In the genomic region with DNA sequence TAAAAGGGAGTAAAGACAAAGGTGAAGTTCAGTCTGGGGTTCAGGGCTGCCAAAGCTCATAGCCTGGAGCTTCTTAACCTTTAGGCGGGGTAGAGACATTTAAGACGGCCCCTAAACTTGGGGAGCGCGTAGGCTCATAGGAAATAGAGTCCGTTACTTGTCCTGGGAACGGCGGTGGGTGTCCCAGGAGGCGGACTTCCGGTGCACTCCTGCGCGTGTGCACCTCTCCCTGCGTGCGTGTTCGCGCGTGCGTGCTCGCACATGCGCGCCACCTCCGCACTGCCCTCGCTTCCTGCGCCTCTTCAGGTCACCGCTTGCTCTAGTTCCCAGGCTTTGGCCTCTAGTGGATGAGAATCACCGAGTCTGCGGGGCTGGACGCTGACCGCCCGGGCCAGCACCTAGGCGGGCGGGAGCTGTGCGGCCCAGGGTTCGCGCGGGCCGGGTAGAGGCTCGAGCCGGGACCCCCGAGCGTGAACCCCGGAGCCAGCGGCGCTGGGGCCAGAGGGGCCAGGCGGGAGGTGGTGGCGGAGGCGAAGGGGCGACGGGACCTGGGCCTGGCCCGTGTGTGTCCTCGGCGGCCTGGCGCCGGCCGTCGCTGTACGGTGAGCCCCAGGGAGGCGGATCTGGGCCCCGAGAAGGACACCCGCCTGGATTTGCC, we compare ENCODE assay signal across 8 cellular contexts. TPM values are rescaled to one million over a fixed set of nuclear protein-coding genes. Genes with fewer than 3 reads are reported as not detected.
DNase-seq lines count a peak whose midpoint lies in the region; ATAC-seq, FAIRE-seq and TF ChIP-seq lines count a peak whose summit lies in the region.
"Not testable (repeated sequence)": the region's sequence is repeated elsewhere in the genome, so short reads cannot be mapped to it uniquely, and the experiment has no call there.

No MANE protein-coding gene starts in this region.

- ATAC-seq in GM18873 (IDR thresholded peaks at IDR 0.05; ENCODE audit: low FRiP score, unreplicated experiment), result peak; percentile 97
- peak; percentile 100 for ATAC-seq in HG03135 (IDR thresholded peaks at IDR 0.05; ENCODE audit: unreplicated experiment)
- ATAC-seq in WTC11, result peak; percentile 99

- DNase-seq in AG08396 (ENCODE audit: low spot score), result peak; percentile 80
- peak; percentile 77 for DNase-seq in NCI-H226
- DNase-seq in WTC11 (ENCODE audit: low spot score), result peak; percentile 83
- peak; percentile 63 for DNase-seq in bronchial epithelial cell (ENCODE audit: low read depth)
- DNase-seq in iPS-NIHi7 (ENCODE audit: extremely low spot score), result peak; percentile 75

- H3K36me3 ChIP-seq in bronchial epithelial cell (ENCODE audit: control insufficient read depth, insufficient read depth, low read length), result not testable (repeated sequence)

- TF ChIP-seq CTCF in WTC11 (IDR thresholded peaks at IDR 0.05), result not testable (repeated sequence)
- peak; percentile 6 for TF ChIP-seq CTCF in bronchial epithelial cell (IDR thresholded peaks at IDR 0.05; ENCODE audit: insufficient read depth, low read length, severe bottlenecking)

- CTCF ChIA-PET in WTC11 (lab: Charles Lee), result not testable (repeated sequence)

- H3K4me3 Mint-ChIP-seq in WTC11, result peak overlapping the region; percentile 91

- H3K9me3 Mint-ChIP-seq in WTC11, result not testable (repeated sequence)

- peak overlapping the region; percentile 65 for H3K4me3 ChIP-seq in bronchial epithelial cell (ENCODE audit: low read depth, low read length)
- H3K4me3 ChIP-seq in skin epidermis, result peak overlapping the region; percentile 65 to 95 (median 81)

- POLR2A ChIA-PET in WTC11 (lab: Charles Lee), result interaction anchor here (0.6 kb wide), 1 partner anchor 939 kb away, joined by 5 read pairs; no protein-coding TSS in a partner anchor

- peak overlapping the region; percentile 69 to 98 (median 89) for H3K27ac ChIP-seq in skin epidermis

- not testable (repeated sequence) for H3K27me3 Mint-ChIP-seq in WTC11 (ENCODE audit: low read depth)

- FAIRE-seq in bronchial epithelial cell (lab: Jason Lieb, UNC), result not testable (repeated sequence)

- H3K4me1 Mint-ChIP-seq in WTC11, result not testable (repeated sequence)

- H3K27me3 ChIP-seq in bronchial epithelial cell (ENCODE audit: control insufficient read depth, insufficient read depth, low read length), result not testable (repeated sequence)

- H3K36me3 Mint-ChIP-seq in WTC11, result peaks cover 21% of the 10 kb centered on the region

- 0 out of 2 replicates have a peak overlapping the region, but pooled peaks have one; percentile 41 for H3K27ac Mint-ChIP-seq in WTC11

TF ChIP-seq in WTC11, 78 proteins besides CTCF, POLR2A, EP300 and RAD21:
- peak; percentile 57; the same call in 1 of the 2 replicates for TF ChIP-seq SP1 (CRISPR knock-in tag; conservative IDR thresholded peaks at IDR 0.05)
- TF ChIP-seq GABPB1 (CRISPR knock-in tag; IDR thresholded peaks at IDR 0.05), result peak; percentile 31; the same call in 1 of the 2 replicates
- peak; percentile 79 for TF ChIP-seq ETV6 (CRISPR knock-in tag; IDR thresholded peaks at IDR 0.05)
- TF ChIP-seq, protein P1, sequence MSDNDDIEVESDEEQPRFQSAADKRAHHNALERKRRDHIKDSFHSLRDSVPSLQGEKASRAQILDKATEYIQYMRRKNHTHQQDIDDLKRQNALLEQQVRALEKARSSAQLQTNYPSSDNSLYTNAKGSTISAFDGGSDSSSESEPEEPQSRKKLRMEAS (CRISPR knock-in tag; IDR thresholded peaks at IDR 0.05), result peak; percentile 67; the same call in 1 of the 2 replicates

RNA-seq across cellular contexts. Expression of gene POM121, which starts 45.7 kb away (rescaled TPM):
- total RNA-seq in WTC11 (2021), result 54.8 to 59.0 TPM (median 56.5 TPM) in 3 replicates
- total RNA-seq in bronchial epithelial cell, result 4.5 and 4.7 TPM in 2 replicates

RNA-seq across cellular contexts. Expression of gene TYW1B, which starts 51.2 kb away (rescaled TPM):
- total RNA-seq in WTC11 (2021) (5.6 to 6.7 TPM (median 5.7 TPM) in 3 replicates), bronchial epithelial cell (2.6 and 3.2 TPM in 2 replicates)

Comparison
In these comparisons a context has a peak if more than half of its experiments do, and no peak if none do; other contexts are left out.
1. Peak in every context shown above with its lines: DNase-seq, ATAC-seq, H3K4me3 ChIP-seq and H3K27ac ChIP-seq.